In the genomic region with DNA sequence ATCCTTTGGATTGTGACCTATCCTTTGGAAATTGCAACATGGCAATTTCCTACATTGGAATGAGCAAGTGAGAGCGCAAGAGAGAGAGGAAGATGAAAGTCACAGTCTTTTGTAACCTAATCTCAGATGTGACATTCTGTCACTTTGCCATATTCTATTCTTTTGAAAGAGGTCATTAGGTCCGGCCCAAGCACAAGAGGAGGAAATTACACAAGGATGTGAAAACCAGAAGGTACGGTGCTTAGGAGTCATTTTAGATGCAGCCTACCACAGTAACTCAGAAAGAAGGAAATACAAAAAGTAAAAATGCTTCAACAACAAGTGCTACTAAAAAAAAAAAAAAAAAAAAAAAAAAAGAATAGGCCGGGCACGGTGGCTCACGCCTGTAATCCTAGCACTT, we compare ENCODE assay signal across 25 cellular contexts. TPM values are rescaled to one million over a fixed set of nuclear protein-coding genes. Genes with fewer than 3 reads are reported as not detected.
DNase-seq lines count a peak whose midpoint lies in the region; ATAC-seq, FAIRE-seq and TF ChIP-seq lines count a peak whose summit lies in the region.
"Had no signal": no experiment of that assay in that cellular context is flagged by ENCODE, and none has a peak within 500 bp of the region (broad histone marks: within the 10 kb centered on the region; RNA-seq: fewer than 3 reads in every experiment).

No MANE protein-coding gene starts in this region.

- WGBS in GM12878 (ENCODE audit: insufficient coverage, insufficient replicate concordance, low lambda C conversion rate, missing lambda C conversion rate): 93% methylated on average over 3 of the region's 6 CpGs

- no peak for TF ChIP-seq RAD21 in GM12878 (IDR thresholded peaks at IDR 0.05; ENCODE audit: insufficient read depth, low read depth, low read length)

- peaks cover 3% of the 10 kb centered on the region; the same call in 1 of the 2 replicates for H3K4me1 ChIP-seq in GM12878 (ENCODE audit: control insufficient read depth, insufficient read depth, low read length)
- H3K4me1 ChIP-seq: colonic mucosa, parathyroid adenoma, Peyer's patch, sigmoid colon had no signal

- peaks cover 34% of the 10 kb centered on the region for H3K4me1 Mint-ChIP-seq in activated CD4-positive, alpha-beta T cell treated with anti-CD3 and anti-CD28 coated beads for 36 hours
- peaks cover 6% of the 10 kb centered on the region for H3K4me1 Mint-ChIP-seq in progenitor cell of endocrine pancreas (ENCODE audit: low read depth)
- H3K4me1 Mint-ChIP-seq: brain, H9 had no signal

- SMC1A ChIA-PET in GM12878 (lab: Charles Lee; ENCODE audit: uncharacterized antibody, unreplicated experiment): no interaction called here

- H3K9me3 Mint-ChIP-seq in activated CD4-positive, alpha-beta T cell treated with anti-CD3 and anti-CD28 coated beads for 36 hours (ENCODE audit: low read depth): no peaks in the 10 kb centered on the region
- H3K9me3 Mint-ChIP-seq in progenitor cell of endocrine pancreas (ENCODE audit: low read depth): peaks cover 4% of the 10 kb centered on the region
- H3K9me3 Mint-ChIP-seq: brain, H9 had no signal

- no peaks in the 10 kb centered on the region for H3K27me3 Mint-ChIP-seq in activated CD4-positive, alpha-beta T cell treated with anti-CD3 and anti-CD28 coated beads for 36 hours
- H3K27me3 Mint-ChIP-seq in progenitor cell of endocrine pancreas: no peaks in the 10 kb centered on the region
- H3K27me3 Mint-ChIP-seq: brain had no signal

- no peak overlapping the region for H2AFZ ChIP-seq in GM12878 (ENCODE audit: control insufficient read depth, low read depth, low read length)
- H2AFZ ChIP-seq: hepatocyte, parathyroid adenoma had no signal

- CTCF ChIA-PET in activated CD4-positive, alpha-beta T cell treated with anti-CD3 and anti-CD28 coated beads for 36 hours (lab: Charles Lee): no interaction called here
- CTCF ChIA-PET in GM12878 (lab: Yijun Ruan, JAX) (no interaction called here), HEK293T (lab: Yijun Ruan, JAX) (no interaction called here)

- in situ Hi-C loops in GM12878 (cut with MboI): no loop called here

- no peak overlapping the region for H3K4me3 Mint-ChIP-seq in activated CD4-positive, alpha-beta T cell treated with anti-CD3 and anti-CD28 coated beads for 36 hours
- H3K4me3 Mint-ChIP-seq in progenitor cell of endocrine pancreas (ENCODE audit: low read depth): no peak overlapping the region
- H3K4me3 Mint-ChIP-seq: brain, H9 had no signal

- H3K27ac ChIP-seq in GM12878 (ENCODE audit: control insufficient read depth, insufficient read depth): no peak overlapping the region
- H3K27ac ChIP-seq: BLaER1, colonic mucosa, hepatocyte, parathyroid adenoma, Peyer's patch, sigmoid colon, transverse colon had no signal

- H4K20me1 ChIP-seq in GM12878 (ENCODE audit: control insufficient read depth, insufficient read depth): no peaks in the 10 kb centered on the region
- H4K20me1 ChIP-seq: BLaER1 had no signal

- H3K79me2 ChIP-seq in GM12878 (ENCODE audit: control insufficient read depth, insufficient read depth, low read length): no peaks in the 10 kb centered on the region
- H3K79me2 ChIP-seq: hepatocyte, parathyroid adenoma had no signal

- no peak for ATAC-seq in activated CD4-positive, alpha-beta T cell treated with anti-CD3 and anti-CD28 coated beads for 36 hours
- ATAC-seq in GM12878: no peak

- RAD21 ChIA-PET in GM12878 (lab: Charles Lee; ENCODE audit: unreplicated experiment): no interaction called here

- no peak overlapping the region for H3K4me3 ChIP-seq in GM12878
- H3K4me3 ChIP-seq: BLaER1, colonic mucosa, hepatocyte, lung, Peyer's patch, sigmoid colon, transverse colon had no signal

- no peak for FAIRE-seq in GM12878 (lab: Jason Lieb, UNC)

- no peak for TF ChIP-seq POLR2A in GM12878 (IDR thresholded peaks at IDR 0.05; ENCODE audit: low read depth, low read length)

- no peak for TF ChIP-seq EP300 in GM12878 (IDR thresholded peaks at IDR 0.05; ENCODE audit: borderline replicate concordance in 1 of 2, control insufficient read depth in 1 of 2, low read depth in 2 of 2, low read length in 2 of 2)

- H3K9ac ChIP-seq in GM12878 (ENCODE audit: control insufficient read depth, insufficient read depth, low read length): no peak overlapping the region
- H3K9ac ChIP-seq: BLaER1, parathyroid adenoma had no signal

- no peak overlapping the region for H3K4me2 ChIP-seq in GM12878 (ENCODE audit: control insufficient read depth, insufficient read depth)
- H3K4me2 ChIP-seq: BLaER1, hepatocyte had no signal

- no peaks in the 10 kb centered on the region for H3K27me3 ChIP-seq in GM12878 (replicated peaks in 1 of 2; ENCODE audit: control insufficient read depth in 2 of 2, insufficient read depth in 2 of 2, low read length in 1 of 2)
- H3K27me3 ChIP-seq: BLaER1, colonic mucosa, hepatocyte, Peyer's patch, sigmoid colon, transverse colon had no signal

- H3K36me3 ChIP-seq in GM12878 (ENCODE audit: control insufficient read depth in 2 of 2, insufficient read depth in 2 of 2, low read length in 1 of 2): no peaks in the 10 kb centered on the region
- H3K36me3 ChIP-seq: colonic mucosa, Peyer's patch, sigmoid colon, transverse colon had no signal

- BruUV-seq in GM12878 (replicated peaks; lab: Mats Ljungman, UMichigan): no TSS peak

- POLR2A ChIA-PET in activated CD4-positive, alpha-beta T cell treated with anti-CD3 and anti-CD28 coated beads for 36 hours (lab: Charles Lee): no interaction called here
- POLR2A ChIA-PET in GM12878 (lab: Charles Lee) (no interaction called here), HEK293T (lab: Yijun Ruan, JAX) (no interaction called here)

- peak overlapping the region; percentile 86 for H3K27ac Mint-ChIP-seq in activated CD4-positive, alpha-beta T cell treated with anti-CD3 and anti-CD28 coated beads for 36 hours
- H3K27ac Mint-ChIP-seq in progenitor cell of endocrine pancreas: peak overlapping the region; percentile 27
- H3K27ac Mint-ChIP-seq: brain, H9 had no signal

- no peaks in the 10 kb centered on the region for H3K9me3 ChIP-seq in GM12878 (replicated peaks; ENCODE audit: control insufficient read depth, insufficient read depth, low read length)
- H3K9me3 ChIP-seq: BLaER1, colonic mucosa, Peyer's patch, sigmoid colon, transverse colon had no signal

- DNase-seq in activated CD4-positive, alpha-beta T cell treated with anti-CD3 and anti-CD28 coated beads for 36 hours: no peak
- DNase-seq in activated CD4-positive, alpha-beta T cell treated with anti-CD3 and anti-CD28 coated beads for 4 hours: no peak
- DNase-seq in NOMO-1 treated with DMSO at 0.1 percent for 48 hours (lab: John Stamatoyannopoulos, UW; ENCODE audit: unreplicated experiment): peak; percentile 94
- no peak for DNase-seq in GM12878 (ENCODE audit: low read depth, low spot score)
- no peak for DNase-seq in progenitor cell of endocrine pancreas (ENCODE audit: low spot score, unreplicated experiment)
- no peak for DNase-seq in HEK293T (ENCODE audit: extremely low spot score)
- no peak for DNase-seq in DMS53 treated with DMSO at 0.1 percent for 48 hours (lab: John Stamatoyannopoulos, UW; ENCODE audit: unreplicated experiment)
- DNase-seq in NCI-H446 treated with DMSO at 0.1 percent for 48 hours (lab: John Stamatoyannopoulos, UW): no peak
- DNase-seq: activated CD4-positive, alpha-beta T cell treated with anti-CD3 and anti-CD28 coated beads, Interleukin-2, amount 50 U/mL, for 1 hour; activated T-cell treated with anti-CD3 and anti-CD28 coated beads for 4 hours; colonic mucosa; DMS153; H9; islet precursor cell; NCI-H1436 treated with DMSO at 0.1 percent for 48 hours; NCI-H82; Peyer's patch; sigmoid colon; stimulated activated naive CD4-positive, alpha-beta T cell treated with Interleukin-2 at 50 U/mL for 16 hours; transverse colon had no signal

- intact Hi-C loops in activated CD4-positive, alpha-beta T cell treated with anti-CD3 and anti-CD28 coated beads for 36 hours (cut with DNase I, micrococcal nuclease): no loop called here
- intact Hi-C loops in GM12878 (cut with micrococcal nuclease; ENCODE audit: unreplicated experiment): no loop called here

- no peak for TF ChIP-seq CTCF in GM12878 (IDR thresholded peaks at IDR 0.05 in 2 of 3, conservative IDR thresholded peaks at IDR 0.05 in 1 of 3; ENCODE audit: control insufficient read depth in 2 of 3, extremely low read depth in 1 of 3, insufficient read depth in 1 of 3, low read depth in 3 of 3, low read length in 3 of 3)
- TF ChIP-seq CTCF in progenitor cell of endocrine pancreas (IDR thresholded peaks at IDR 0.05; ENCODE audit: unreplicated experiment): no peak

- H3K36me3 Mint-ChIP-seq in activated CD4-positive, alpha-beta T cell treated with anti-CD3 and anti-CD28 coated beads for 36 hours (ENCODE audit: low read depth): peaks cover 9% of the 10 kb centered on the region
- peaks cover 5% of the 10 kb centered on the region for H3K36me3 Mint-ChIP-seq in progenitor cell of endocrine pancreas (ENCODE audit: insufficient read depth)

TF ChIP-seq in GM12878, 131 proteins besides CTCF, POLR2A, EP300 and RAD21:
- TF ChIP-seq FOXK2 (IDR thresholded peaks at IDR 0.05): 0 out of 2 replicates have a peak, but pooled peaks have one; percentile 23
- TF ChIP-seq SPI1 (IDR thresholded peaks at IDR 0.05; ENCODE audit: borderline replicate concordance, insufficient read depth, low read depth, low read length): no peak

TF ChIP-seq in HEK293T, 16 proteins besides CTCF, POLR2A, EP300 and RAD21 (continues in another document):
- TF ChIP-seq L3MBTL2 (conservative IDR thresholded peaks at IDR 0.05) (no peak), HDGF (IDR thresholded peaks at IDR 0.05; ENCODE audit: borderline replicate concordance) (no peak), SUZ12 (IDR thresholded peaks at IDR 0.05) (no peak), LEF1 (IDR thresholded peaks at IDR 0.05; ENCODE audit: borderline replicate concordance) (no peak)

RNA-seq across cellular contexts. Expression of a gene that starts 47.2 kb away (rescaled TPM):
- 10 to 100 TPM; 81.1 to 88.4 TPM for total RNA-seq in activated CD4-positive, alpha-beta T cell treated with anti-CD3 and anti-CD28 coated beads for 36 hours
- 246 and 247 TPM in 2 replicates for total RNA-seq in GM12878 (2013; cell fraction: nucleolus; rRNA removed)
- 70.3 and 83.3 TPM in 2 replicates for total RNA-seq in GM12878 (2014; rRNA removed)
- 112 and 114 TPM in 2 replicates for total RNA-seq in GM12878 (2014; rRNA removed; fragmentation: Illumina TruSeq; extraction: Trizol)
- total RNA-seq in GM12878 (2021): 60.1 and 70.8 TPM in 2 replicates
- polyA plus RNA-seq in GM12878 (2011; ENCODE audit: low read depth): 55.2 TPM
- polyA plus RNA-seq in GM12878 (2011; rRNA removed): 54.1 and 77.4 TPM in 2 replicates
- polyA plus RNA-seq in GM12878 (2011; cell fraction: cytosol; rRNA removed): 37.8 and 54.1 TPM in 2 replicates
- polyA plus RNA-seq in GM12878 (2011; cell fraction: nucleus; rRNA removed): 43.3 and 52.4 TPM in 2 replicates
- 73.7 and 77.5 TPM in 2 replicates for polyA plus RNA-seq in GM12878 (2012)
- polyA plus RNA-seq in GM12878 (2014; fragmentation: Illumina TruSeq; extraction: Trizol): 116 and 134 TPM in 2 replicates
- polyA plus RNA-seq in GM12878 (2014; fragmentation: Nextera tagmentation; extraction: Ambion mirVana): 10 to 100 TPM; 71.3 to 73.3 TPM
- polyA plus RNA-seq in GM12878 (2014; rRNA removed): 66.7 and 70.0 TPM in 2 replicates
- 100 to 1,000 TPM; 123 to 130 TPM for polyA plus RNA-seq in GM12878 (2016; fragmentation: Nextera tagmentation; extraction: Ambion mirVana)
- polyA minus RNA-seq in GM12878 (2011; rRNA and poly(A)+ RNA removed): 31.1 and 34.8 TPM in 2 replicates
- polyA minus RNA-seq in GM12878 (2011; cell fraction: cytosol; rRNA and poly(A)+ RNA removed): 17.0 and 28.3 TPM in 2 replicates
- polyA minus RNA-seq in GM12878 (2011; cell fraction: nucleus; rRNA and poly(A)+ RNA removed): 28.9 and 44.6 TPM in 2 replicates
- 61.1 and 62.0 TPM in 2 replicates for total RNA-seq in progenitor cell of endocrine pancreas
